36 cellular contexts compared by ENCODE assay signal in genomic region chr1:240201931-240202330, GRCh38.
"Had no signal": no experiment of that assay in that cellular context is flagged by ENCODE, and none has a peak within 500 bp of the region (broad histone marks: within the 10 kb centered on the region; RNA-seq: fewer than 3 reads in every experiment).

No MANE protein-coding gene starts in this region.

- H3K9me3 ChIP-seq: adrenal gland had no signal

- H3K36me3 Mint-ChIP-seq: activated CD4-positive, alpha-beta memory T cell treated with anti-CD3 and anti-CD28 coated beads for 36 hours; activated naive CD4-positive, alpha-beta T cell treated with anti-CD3 and anti-CD28 coated beads, Interleukin-2, amount 10 ng/mL, durations not matched to agents 7 days and 5 days; activated naive CD4-positive, alpha-beta T cell treated with anti-CD3 and anti-CD28 coated beads, Interleukin-2, amount 50 U/mL, for 24 hours; activated naive CD8-positive, alpha-beta T cell; activated naive CD8-positive, alpha-beta T cell treated with anti-CD3 and anti-CD28 coated beads, Interleukin-2, amount 10 ng/mL, durations not matched to agents 7 days and 5 days had no signal

- H3K9me3 Mint-ChIP-seq: activated naive CD4-positive, alpha-beta T cell treated with anti-CD3 and anti-CD28 coated beads, Interleukin-2, amount 10 ng/mL, durations not matched to agents 7 days and 5 days; activated naive CD4-positive, alpha-beta T cell treated with anti-CD3 and anti-CD28 coated beads, Interleukin-2, amount 50 U/mL, for 24 hours; activated naive CD8-positive, alpha-beta T cell treated with anti-CD3 and anti-CD28 coated beads, Interleukin-2, amount 10 ng/mL, durations not matched to agents 7 days and 5 days; activated T-helper 1 cell treated with anti-CD3 and anti-CD28 coated beads, Interleukin-12 subunit alpha, Interleukin-12 subunit beta, Interleukin-2, Interleukin-4 antibody, amounts not matched to agents 30 ng/mL and 10 ng/mL and 1 ng/mL, durations not matched to agents 14 hours and 24 hours and 36 hours; T-helper 1 cell treated with Interleukin-12 subunit alpha and Interleukin-12 subunit beta and Interleukin-4 antibody, amounts not matched to agents 30 μg/mL and 1 μg/mL, for 36 hours had no signal

- ATAC-seq: activated CD8-positive, alpha-beta T cell treated with anti-CD3 and anti-CD28 coated beads for 36 hours; activated naive CD8-positive, alpha-beta T cell treated with anti-CD3 and anti-CD28 coated beads, Interleukin-2, amount 50 U/mL, for 24 hours; activated T-cell treated with anti-CD3 and anti-CD28 coated beads, Interleukin-2, amount 50 U/mL, for 4 hours; activated T-cell treated with anti-CD3 and anti-CD28 coated beads, Interleukin-2, amount 50 U/mL, for 72 hours; activated T-helper 17 cell treated with anti-CD3 and anti-CD28 coated beads, Interleukin-2, amount 50 U/mL, for 72 hours; body of pancreas had no signal

- H3K4me1 Mint-ChIP-seq: activated B cell treated with CpG ODN at 0.5 μM for 24 hours; activated CD4-positive, alpha-beta T cell treated with anti-CD3 and anti-CD28 coated beads, Interleukin-2, amount 10 ng/mL, durations not matched to agents 24 days and 14 days; activated naive CD4-positive, alpha-beta T cell treated with anti-CD3 and anti-CD28 coated beads, Interleukin-2, amount 10 ng/mL, durations not matched to agents 7 days and 5 days; activated naive CD4-positive, alpha-beta T cell treated with anti-CD3 and anti-CD28 coated beads, Interleukin-2, amount 50 U/mL, for 24 hours; activated naive CD8-positive, alpha-beta T cell treated with anti-CD3 and anti-CD28 coated beads, Interleukin-2, amount 10 ng/mL, durations not matched to agents 7 days and 5 days; activated naive CD8-positive, alpha-beta T cell treated with anti-CD3 and anti-CD28 coated beads, Interleukin-2, amount 50 U/mL, for 24 hours; activated T-helper 17 cell treated with anti-CD3 and anti-CD28 coated beads, Interleukin-2, amount 50 U/mL, for 72 hours had no signal

- H3K27me3 Mint-ChIP-seq: activated B cell treated with CpG ODN at 0.5 μM for 24 hours; activated CD4-positive, alpha-beta memory T cell treated with anti-CD3 and anti-CD28 coated beads for 36 hours; activated CD4-positive, alpha-beta T cell treated with anti-CD3 and anti-CD28 coated beads, Interleukin-2, amount 10 ng/mL, durations not matched to agents 24 days and 14 days; activated CD8-positive, alpha-beta T cell treated with anti-CD3 and anti-CD28 coated beads for 36 hours; activated naive CD4-positive, alpha-beta T cell treated with anti-CD3 and anti-CD28 coated beads, Interleukin-2, amount 10 ng/mL, durations not matched to agents 7 days and 5 days; activated naive CD4-positive, alpha-beta T cell treated with anti-CD3 and anti-CD28 coated beads, Interleukin-2, amount 50 U/mL, for 24 hours; activated naive CD8-positive, alpha-beta T cell; activated naive CD8-positive, alpha-beta T cell treated with anti-CD3 and anti-CD28 coated beads, Interleukin-2, amount 10 ng/mL, durations not matched to agents 7 days and 5 days; activated naive CD8-positive, alpha-beta T cell treated with anti-CD3 and anti-CD28 coated beads, Interleukin-2, amount 50 U/mL, for 24 hours had no signal

- H3K36me3 ChIP-seq: adrenal gland, brain microvascular endothelial cell, breast epithelium had no signal

- DNase-seq: activated B cell treated with CpG ODN at 0.5 μM for 24 hours; activated CD4-positive, alpha-beta memory T cell treated with anti-CD3 and anti-CD28 coated beads for 36 hours; activated CD4-positive, alpha-beta T cell treated with anti-CD3 and anti-CD28 coated beads for 4 hours; activated CD4-positive, alpha-beta T cell treated with anti-CD3 and anti-CD28 coated beads, Interleukin-2, amount 10 ng/mL, durations not matched to agents 24 days and 14 days; activated CD4-positive, alpha-beta T cell treated with anti-CD3 and anti-CD28 coated beads, Interleukin-2, amount 50 U/mL, for 1 hour; activated CD4-positive, alpha-beta T cell treated with anti-CD3 and anti-CD28 coated beads, Interleukin-2, amount 50 U/mL, for 4 hours; activated CD4-positive, CD25-positive, alpha-beta regulatory T cell treated with anti-CD3 and anti-CD28 coated beads, Interleukin-2, amount 50 U/mL, for 72 hours; activated CD8-positive, alpha-beta memory T cell treated with anti-CD3 and anti-CD28 coated beads, Interleukin-2, amount 50 U/mL, for 4 hours; activated CD8-positive, alpha-beta T cell treated with anti-CD3 and anti-CD28 coated beads for 36 hours; activated effector memory CD4-positive, alpha-beta T cell treated with anti-CD3 and anti-CD28 coated beads, Interleukin-2, amount 50 U/mL, for 16 hours; activated naive CD4-positive, alpha-beta T cell treated with anti-CD3 and anti-CD28 coated beads, Interleukin-2, amount 10 ng/mL, durations not matched to agents 7 days and 5 days; activated naive CD4-positive, alpha-beta T cell treated with Interleukin-2 at 50 U/mL for 16 hours; activated naive CD8-positive, alpha-beta T cell treated with anti-CD3 and anti-CD28 coated beads, Interleukin-2, amount 10 ng/mL, durations not matched to agents 7 days and 5 days; activated naive CD8-positive, alpha-beta T cell treated with anti-CD3 and anti-CD28 coated beads, Interleukin-2, amount 50 U/mL, for 24 hours; activated T-cell treated with anti-CD3 and anti-CD28 coated beads for 4 hours; activated T-cell treated with anti-CD3 and anti-CD28 coated beads, Interleukin-2, amount 50 U/mL, for 1 hour; activated T-cell treated with anti-CD3 and anti-CD28 coated beads, Interleukin-2, amount 50 U/mL, for 4 hours; activated T-cell treated with anti-CD3 and anti-CD28 coated beads, Interleukin-2, amount 50 U/mL, for 72 hours; adrenal gland; amniotic stem cell; aorta; body of pancreas; brain microvascular endothelial cell; central memory CD4-positive, alpha-beta T cell; T-helper 2 cell; T-helper 9 cell had no signal

- H3K27me3 ChIP-seq: adrenal gland, body of pancreas, brain microvascular endothelial cell, breast epithelium had no signal

- FAIRE-seq: astrocyte, colon had no signal

- H3K4me3 Mint-ChIP-seq: activated B cell treated with CpG ODN at 0.5 μM for 24 hours; activated CD4-positive, alpha-beta memory T cell treated with anti-CD3 and anti-CD28 coated beads for 36 hours; activated CD4-positive, alpha-beta T cell treated with anti-CD3 and anti-CD28 coated beads, Interleukin-2, amount 10 ng/mL, durations not matched to agents 24 days and 14 days; activated CD8-positive, alpha-beta T cell treated with anti-CD3 and anti-CD28 coated beads for 36 hours; activated naive CD4-positive, alpha-beta T cell treated with anti-CD3 and anti-CD28 coated beads, Interleukin-2, amount 10 ng/mL, durations not matched to agents 7 days and 5 days; activated naive CD4-positive, alpha-beta T cell treated with anti-CD3 and anti-CD28 coated beads, Interleukin-2, amount 50 U/mL, for 24 hours; activated naive CD8-positive, alpha-beta T cell; activated naive CD8-positive, alpha-beta T cell treated with anti-CD3 and anti-CD28 coated beads, Interleukin-2, amount 10 ng/mL, durations not matched to agents 7 days and 5 days; activated naive CD8-positive, alpha-beta T cell treated with anti-CD3 and anti-CD28 coated beads, Interleukin-2, amount 50 U/mL, for 24 hours; activated T-cell treated with anti-CD3 and anti-CD28 coated beads, Interleukin-2, amount 50 U/mL, for 4 hours; activated T-cell treated with anti-CD3 and anti-CD28 coated beads, Interleukin-2, amount 50 U/mL, for 72 hours; activated T-helper 1 cell treated with anti-CD3 and anti-CD28 coated beads, Interleukin-12 subunit alpha, Interleukin-12 subunit beta, Interleukin-2, Interleukin-4 antibody, amounts not matched to agents 30 ng/mL and 10 ng/mL and 1 ng/mL, durations not matched to agents 14 hours and 24 hours and 36 hours; activated T-helper 17 cell treated with anti-CD3 and anti-CD28 coated beads, Interleukin-2, amount 50 U/mL, for 72 hours; T-helper 1 cell treated with Interleukin-12 subunit alpha and Interleukin-12 subunit beta and Interleukin-4 antibody, amounts not matched to agents 30 μg/mL and 1 μg/mL, for 36 hours; T-helper 2 cell treated with Interferon-gamma antibody and Interleukin-4, amounts not matched to agents 5 μg/mL and 100 μg/mL, for 36 hours had no signal

- H3K4me3 ChIP-seq: adrenal gland, body of pancreas, breast epithelium had no signal

- H3K27ac Mint-ChIP-seq: activated B cell treated with CpG ODN at 0.5 μM for 24 hours; activated CD4-positive, alpha-beta memory T cell treated with anti-CD3 and anti-CD28 coated beads for 36 hours; activated CD4-positive, alpha-beta T cell treated with anti-CD3 and anti-CD28 coated beads, Interleukin-2, amount 10 ng/mL, durations not matched to agents 24 days and 14 days; activated CD8-positive, alpha-beta T cell treated with anti-CD3 and anti-CD28 coated beads for 36 hours; activated naive CD4-positive, alpha-beta T cell treated with anti-CD3 and anti-CD28 coated beads, Interleukin-2, amount 10 ng/mL, durations not matched to agents 7 days and 5 days; activated naive CD4-positive, alpha-beta T cell treated with anti-CD3 and anti-CD28 coated beads, Interleukin-2, amount 50 U/mL, for 24 hours; activated naive CD8-positive, alpha-beta T cell; activated naive CD8-positive, alpha-beta T cell treated with anti-CD3 and anti-CD28 coated beads, Interleukin-2, amount 10 ng/mL, durations not matched to agents 7 days and 5 days; activated naive CD8-positive, alpha-beta T cell treated with anti-CD3 and anti-CD28 coated beads, Interleukin-2, amount 50 U/mL, for 24 hours; activated T-cell treated with anti-CD3 and anti-CD28 coated beads, Interleukin-2, amount 50 U/mL, for 72 hours; activated T-helper 1 cell treated with anti-CD3 and anti-CD28 coated beads, Interleukin-12 subunit alpha, Interleukin-12 subunit beta, Interleukin-2, Interleukin-4 antibody, amounts not matched to agents 30 ng/mL and 10 ng/mL and 1 ng/mL, durations not matched to agents 14 hours and 24 hours and 36 hours; activated T-helper 17 cell treated with anti-CD3 and anti-CD28 coated beads, Interleukin-2, amount 50 U/mL, for 72 hours; T-helper 1 cell treated with Interleukin-12 subunit alpha and Interleukin-12 subunit beta and Interleukin-4 antibody, amounts not matched to agents 30 μg/mL and 1 μg/mL, for 36 hours; T-helper 2 cell treated with Interferon-gamma antibody and Interleukin-4, amounts not matched to agents 5 μg/mL and 100 μg/mL, for 36 hours had no signal

- H3K27ac ChIP-seq: adrenal gland, body of pancreas, brain microvascular endothelial cell, breast epithelium, VCaP had no signal

- H3K4me1 ChIP-seq: body of pancreas, breast epithelium had no signal
